Comparison of ENCODE assay signal across 8 cellular contexts in the genomic region with DNA sequence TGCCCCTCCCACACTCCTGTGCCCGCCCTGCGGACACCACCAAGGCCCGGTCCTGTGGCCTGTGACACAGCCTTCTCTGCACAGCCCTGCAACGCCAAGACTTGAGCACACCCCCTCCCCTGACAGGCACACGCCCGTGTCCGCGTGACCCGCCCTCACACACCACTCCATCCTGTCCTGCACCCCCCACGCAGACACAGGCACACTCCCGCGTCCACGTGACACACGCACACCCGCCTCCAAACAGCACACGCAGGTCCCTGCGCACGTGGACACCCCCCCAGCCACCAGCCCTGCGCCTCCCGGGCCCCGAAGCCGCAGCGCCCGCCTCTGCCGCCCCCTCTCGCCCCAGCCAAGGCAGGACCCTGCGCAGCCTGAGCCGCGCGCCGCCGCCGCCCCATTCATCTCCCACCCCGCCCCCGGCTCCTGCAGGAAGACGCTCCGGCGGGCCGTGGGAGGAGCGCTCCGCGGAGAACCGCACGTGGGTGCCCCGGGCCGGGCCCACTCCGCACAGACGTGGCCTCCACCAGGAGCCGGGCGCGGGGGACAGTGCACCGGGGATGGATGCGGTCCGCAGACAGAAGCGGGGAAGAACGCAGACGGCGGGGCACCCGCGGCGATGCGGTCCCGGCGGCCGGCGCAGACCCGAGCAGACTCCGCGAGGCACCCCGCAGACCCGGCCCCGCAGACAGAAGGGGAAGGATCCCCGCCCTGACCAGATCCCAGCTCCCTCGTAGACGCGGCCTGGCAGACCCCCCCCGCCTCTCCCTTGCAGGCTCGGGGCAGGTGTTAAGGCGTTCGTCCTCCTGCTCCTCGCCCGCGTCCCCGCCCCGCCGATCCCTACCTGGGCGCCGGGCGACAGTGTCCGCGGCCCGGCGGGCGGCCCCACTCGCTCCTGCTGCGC. TPM values are rescaled to one million over a fixed set of nuclear protein-coding genes. Genes with fewer than 3 reads are reported as not detected.
DNase-seq lines count a peak whose midpoint lies in the region; ATAC-seq, FAIRE-seq and TF ChIP-seq lines count a peak whose summit lies in the region.

No MANE protein-coding gene starts in this region.

- H3K4me1 Mint-ChIP-seq in T-helper 1 cell treated with Interleukin-12 subunit alpha and Interleukin-12 subunit beta and Interleukin-4 antibody, amounts not matched to agents 30 μg/mL and 1 μg/mL, for 36 hours (ENCODE audit: low read depth) = peaks cover 20% of the 10 kb centered on the region

- peaks cover 8% of the 10 kb centered on the region for H3K27me3 Mint-ChIP-seq in T-helper 1 cell treated with Interleukin-12 subunit alpha and Interleukin-12 subunit beta and Interleukin-4 antibody, amounts not matched to agents 30 μg/mL and 1 μg/mL, for 36 hours (ENCODE audit: low read depth)

- peak; percentile 12 to 43 for TF ChIP-seq POLR2A in uterus (IDR thresholded peaks at IDR 0.05)

- no peaks in the 10 kb centered on the region for H3K36me3 Mint-ChIP-seq in T-helper 1 cell treated with Interleukin-12 subunit alpha and Interleukin-12 subunit beta and Interleukin-4 antibody, amounts not matched to agents 30 μg/mL and 1 μg/mL, for 36 hours (ENCODE audit: low read depth)

- peak overlapping the region; percentile 74 for H3K27ac Mint-ChIP-seq in T-helper 1 cell treated with Interleukin-12 subunit alpha and Interleukin-12 subunit beta and Interleukin-4 antibody, amounts not matched to agents 30 μg/mL and 1 μg/mL, for 36 hours

- no peaks in the 10 kb centered on the region for H3K27me3 ChIP-seq in psoas muscle (ENCODE audit: insufficient read depth in 3 of 3, low read length in 2 of 3)
- H3K27me3 ChIP-seq in uterus = no peaks in the 10 kb centered on the region

- H3K4me1 ChIP-seq in psoas muscle = peaks cover 31% of the 10 kb centered on the region
- H3K4me1 ChIP-seq in uterus = peaks cover 8 to 36% of the 10 kb centered on the region in 2 donors

- H3K4me3 ChIP-seq in AG10803 (ENCODE audit: low read length) (peak overlapping the region; percentile 65), psoas muscle (peak overlapping the region; percentile 80), uterus (peak overlapping the region; percentile 54 to 70)

- H3K4me3 Mint-ChIP-seq in T-helper 1 cell treated with Interleukin-12 subunit alpha and Interleukin-12 subunit beta and Interleukin-4 antibody, amounts not matched to agents 30 μg/mL and 1 μg/mL, for 36 hours = peak overlapping the region; percentile 74

- ATAC-seq in left ventricle myocardium superior (peak; percentile 37), psoas muscle (peak; percentile 2 to 33 (median 14))

- 4 to 10% (median 4%) methylated on average over 32 to 96 of the region's 96 CpGs for WGBS in psoas muscle, 3 donors

- H3K36me3 ChIP-seq in psoas muscle (ENCODE audit: insufficient read depth in 1 of 2, low read depth in 1 of 2) = no peaks in the 10 kb centered on the region
- no peaks in the 10 kb centered on the region for H3K36me3 ChIP-seq in uterus

- no peaks in the 10 kb centered on the region for H3K9me3 Mint-ChIP-seq in T-helper 1 cell treated with Interleukin-12 subunit alpha and Interleukin-12 subunit beta and Interleukin-4 antibody, amounts not matched to agents 30 μg/mL and 1 μg/mL, for 36 hours

- FAIRE-seq in GM19239 (lab: Jason Lieb, UNC) = no peak

- no peaks in the 10 kb centered on the region for H3K9me3 ChIP-seq in psoas muscle
- no peaks in the 10 kb centered on the region for H3K9me3 ChIP-seq in uterus

- intact Hi-C loops in left ventricle myocardium superior (cut with micrococcal nuclease) = no loop called here
- intact Hi-C loops in psoas muscle (cut with DNase I) = no loop called here
- intact Hi-C loops in uterus (cut with DNase I; ENCODE audit: low total_unique reads) = no loop called here

- H3K27ac ChIP-seq in psoas muscle (peak overlapping the region; percentile 16), uterus (peak overlapping the region; percentile 96 to 97)

- TF ChIP-seq CTCF in AG10803 (conservative IDR thresholded peaks at IDR 0.05; ENCODE audit: low read length) = no peak
- TF ChIP-seq CTCF in psoas muscle (IDR thresholded peaks at IDR 0.05) = no peak
- TF ChIP-seq CTCF in uterus (IDR thresholded peaks at IDR 0.05) = no peak

- DNase-seq in AG10803 (ENCODE audit: low read depth) (peak; percentile 72), GM19239 (ENCODE audit: insufficient read length, low spot score) (peak; percentile 67), HT-29 (ENCODE audit: low spot score) (peak; percentile 45), amniotic epithelial cell (ENCODE audit: low read depth) (peak; percentile 63), left ventricle myocardium superior (peak; percentile 85), psoas muscle (peak; percentile 84 to 86), uterus (peak; percentile 87 to 89)

RNA-seq across cellular contexts. Expression of gene CAMKK1, which starts 0.5 kb away (rescaled TPM):
- total RNA-seq in HT-29 (2014; rRNA removed; shearing (Covaris generic)) = 6.2 TPM in 2 replicates
- total RNA-seq in left ventricle myocardium superior = 3.4 TPM
- total RNA-seq in psoas muscle = 1 to 10 TPM in 3 of 4 donors, under 1 TPM in 1; 0.92 to 2.3 (median 1.8) TPM
- polyA plus RNA-seq in psoas muscle = 1 to 10 TPM in 2 of 3 donors, under 1 TPM in 1; 0.91 to 1.5 (median 1.3) TPM
- 10 to 100 TPM in 1 of 4 donors, 1 to 10 TPM in 3; 2.6 to 37.6 (median 6.4) TPM for total RNA-seq in uterus

RNA-seq across cellular contexts. Expression of gene P2RX1, which starts 23.9 kb away (rescaled TPM):
- 0.03 TPM in 1 of 2 replicates, not detected in the other for total RNA-seq in HT-29 (2014; rRNA removed; shearing (Covaris generic))
- total RNA-seq in left ventricle myocardium superior = 0.17 TPM
- total RNA-seq in psoas muscle = under 1 TPM; 0.18 to 0.94 (median 0.32) TPM
- under 1 TPM; 0.06 to 0.13 (median 0.07) TPM for polyA plus RNA-seq in psoas muscle
- 10 to 100 TPM in 2 of 4 donors, 1 to 10 TPM in 2; 1.2 to 18.8 (median 9.9) TPM for total RNA-seq in uterus

RNA-seq across cellular contexts. Expression of gene NCBP3, which starts 46.3 kb away (rescaled TPM):
- total RNA-seq in HT-29 (2014; rRNA removed; shearing (Covaris generic)) = 8.3 and 8.5 TPM in 2 replicates
- total RNA-seq in left ventricle myocardium superior = 17.8 TPM
- 10 to 100 TPM; 10.9 to 23.5 (median 17.7) TPM for total RNA-seq in psoas muscle
- polyA plus RNA-seq in psoas muscle = 10 to 100 TPM in 1 of 3 donors, 1 to 10 TPM in 2; 9.3 to 15.1 (median 9.9) TPM
- 10 to 100 TPM; 16.5 to 46.7 (median 30.1) TPM for total RNA-seq in uterus

Comparison
In these comparisons a context has a peak if more than half of its experiments do, and no peak if none do; other contexts are left out.
1. Peak in every context shown above with its lines: DNase-seq, ATAC-seq, H3K4me3 ChIP-seq and H3K27ac ChIP-seq.